Comparison of ENCODE assay signal across 8 cellular contexts in the genomic region with DNA sequence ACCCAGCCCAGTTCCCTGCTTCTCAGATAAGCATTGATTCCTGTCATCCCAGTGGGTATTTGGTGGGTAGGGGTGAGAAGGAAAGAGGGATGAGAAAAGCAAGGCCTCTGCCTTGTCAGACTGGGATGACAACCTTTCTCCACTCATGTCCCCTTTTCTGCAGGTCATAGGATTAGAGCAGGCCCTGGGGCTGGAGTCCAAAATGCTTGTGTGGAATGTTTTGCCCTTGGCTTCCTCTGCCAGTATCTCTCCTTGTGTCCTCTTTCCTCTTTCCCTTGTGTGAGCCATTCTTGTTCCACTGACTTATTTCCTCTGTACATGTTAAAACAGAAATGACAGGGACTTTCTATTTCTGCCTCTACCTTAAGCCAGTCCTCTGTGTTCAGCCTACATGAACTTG. TPM values are rescaled to one million over a fixed set of nuclear protein-coding genes. Genes with fewer than 3 reads are reported as not detected.
DNase-seq lines count a peak whose midpoint lies in the region; ATAC-seq, FAIRE-seq and TF ChIP-seq lines count a peak whose summit lies in the region.
"Had no signal": no experiment of that assay in that cellular context is flagged by ENCODE, and none has a peak within 500 bp of the region (broad histone marks: within the 10 kb centered on the region; RNA-seq: fewer than 3 reads in every experiment).

No MANE protein-coding gene starts in this region.

- intact Hi-C loops in stomach (cut with DNase I; ENCODE audit: low total_unique reads), result no loop called here

- DNase-seq in adipocyte (ENCODE audit: low read depth) (peak; percentile 47), keratinocyte (ENCODE audit: low read depth, low spot score) (no peak), stomach (no peak), SK-N-DZ (ENCODE audit: low spot score) (no peak), AG08395 (ENCODE audit: low spot score) (no peak)
- DNase-seq: NCI-H1417 had no signal

- ATAC-seq in GM21723 (IDR thresholded peaks at IDR 0.05; ENCODE audit: unreplicated experiment), result no peak

- H3K36me3 ChIP-seq in KOPT-K1 (ENCODE audit: insufficient read depth, low read length) (peaks cover 39% of the 10 kb centered on the region), adipocyte (ENCODE audit: control insufficient read depth, insufficient read depth, low read length, severe bottlenecking) (peaks cover 32% of the 10 kb centered on the region), keratinocyte (ENCODE audit: control insufficient read depth in 2 of 2, extremely low read depth in 1 of 2, insufficient read depth in 2 of 2, low read length in 2 of 2) (peaks cover 0 to 1% of the 10 kb centered on the region in 2 experiments), stomach (peaks cover 0 to 12% (median 5%) of the 10 kb centered on the region in 4 donors)

- no peaks in the 10 kb centered on the region for H3K9me3 ChIP-seq in KOPT-K1 (ENCODE audit: insufficient read depth, low read length, poor library complexity, severe bottlenecking)
- no peaks in the 10 kb centered on the region for H3K9me3 ChIP-seq in adipocyte (ENCODE audit: control insufficient read depth, low read length)
- H3K9me3 ChIP-seq in keratinocyte (ENCODE audit: control insufficient read depth, low read depth, low read length), result no peaks in the 10 kb centered on the region
- no peaks in the 10 kb centered on the region for H3K9me3 ChIP-seq in stomach

- H3K27me3 ChIP-seq in adipocyte (replicated peaks; ENCODE audit: control insufficient read depth, insufficient read depth, low read length) (no peaks in the 10 kb centered on the region), keratinocyte (ENCODE audit: control insufficient read depth, extremely low read depth, insufficient read depth, low read length) (no peaks in the 10 kb centered on the region), stomach (no peaks in the 10 kb centered on the region)

- no peak for TF ChIP-seq EP300 in stomach (IDR thresholded peaks at IDR 0.05)

- TF ChIP-seq POLR2A in stomach (IDR thresholded peaks at IDR 0.05), result no peak

- peaks cover 26% of the 10 kb centered on the region for H3K4me1 ChIP-seq in adipocyte (ENCODE audit: control insufficient read depth, insufficient read depth, low read length)
- H3K4me1 ChIP-seq in keratinocyte (ENCODE audit: control insufficient read depth, extremely low read depth, insufficient read depth, low read length), result peaks cover 45% of the 10 kb centered on the region
- H3K4me1 ChIP-seq in stomach, result peaks cover 28 to 67% (median 59%) of the 10 kb centered on the region in 4 donors

- dilution Hi-C loops in keratinocyte (cut with MboI; ENCODE audit: extremely low pct_ligation_motif_present, low sequenced_read_pairs), result no loop called here

- no peaks in the 10 kb centered on the region for H4K20me1 ChIP-seq in keratinocyte (ENCODE audit: control insufficient read depth, extremely low read depth, insufficient read depth, low read length)

- H3K4me2 ChIP-seq in keratinocyte (ENCODE audit: control insufficient read depth, extremely low read depth, insufficient read depth, low read depth, low read length), result peak overlapping the region; percentile 77

- H3K27ac ChIP-seq in KOPT-K1 (ENCODE audit: low read depth, low read length, poor library complexity, severe bottlenecking) (peak overlapping the region; percentile 88), keratinocyte (ENCODE audit: control insufficient read depth, insufficient read depth, low read length) (peak overlapping the region; percentile 88), stomach (peak overlapping the region in 4 of 5 donors; percentile 90 to 95 (median 92))

- FAIRE-seq in keratinocyte (lab: Jason Lieb, UNC), result no peak

- H3K79me2 ChIP-seq in keratinocyte (ENCODE audit: control insufficient read depth, insufficient read depth, low read length), result peaks cover 70% of the 10 kb centered on the region

- no peak overlapping the region for H2AFZ ChIP-seq in keratinocyte (ENCODE audit: control insufficient read depth, low read length)

- H3K4me3 ChIP-seq in adipocyte (ENCODE audit: low read length) (peak overlapping the region; percentile 95), keratinocyte (ENCODE audit: control insufficient read depth in 2 of 3, extremely low read depth in 1 of 3, insufficient read depth in 2 of 3, low read depth in 1 of 3, low read length in 3 of 3) (peak overlapping the region in 2 of 3 experiments; percentile 97 to 99), stomach (peak overlapping the region in 2 of 4 donors; percentile 68 to 70)

- peaks cover 8% of the 10 kb centered on the region for H3K9me1 ChIP-seq in keratinocyte (ENCODE audit: control insufficient read depth, extremely low read depth, insufficient read depth, low read length)

- TF ChIP-seq CTCF in keratinocyte (optimal IDR thresholded peaks at IDR 0.05 in 1 of 3, IDR thresholded peaks at IDR 0.05 in 1 of 3, conservative IDR thresholded peaks at IDR 0.05 in 1 of 3; ENCODE audit: extremely low read depth in 1 of 3, insufficient read depth in 2 of 3, low read length in 3 of 3) (no peak), stomach (IDR thresholded peaks at IDR 0.05) (no peak)

- H3K9ac ChIP-seq in adipocyte (ENCODE audit: low read length) (peak overlapping the region; percentile 96), keratinocyte (ENCODE audit: control insufficient read depth, extremely low read depth, insufficient read depth, low read length) (peak overlapping the region; percentile 36)

RNA-seq across cellular contexts. Expression of gene ATP2B4, which starts 4.1 kb away (rescaled TPM):
- 76.9 to 112 TPM (median 84.8 TPM) in 3 replicates for polyA plus RNA-seq in keratinocyte
- 27.7 TPM for polyA plus RNA-seq in keratinocyte (2011; ENCODE audit: low read depth)
- 26.3 and 45.0 TPM in 2 replicates for polyA plus RNA-seq in keratinocyte (2011; cell fraction: cytosol; rRNA removed)
- 201 and 208 TPM in 2 replicates for polyA plus RNA-seq in keratinocyte (2011; cell fraction: nucleus; rRNA removed)
- polyA plus RNA-seq in keratinocyte (2012; ENCODE audit: low replicate concordance), result 61.6 and 86.8 TPM in 2 replicates
- polyA minus RNA-seq in keratinocyte, result 144 to 335 TPM (median 224 TPM) in 3 replicates
- 83.3 TPM for polyA minus RNA-seq in keratinocyte (2011; cell fraction: cytosol; rRNA and poly(A)+ RNA removed)
- 266 and 461 TPM in 2 replicates for polyA minus RNA-seq in keratinocyte (2011; cell fraction: nucleus; rRNA and poly(A)+ RNA removed)
- total RNA-seq in stomach, result 100 to 1,000 TPM in 2 of 5 donors, 10 to 100 TPM in 3; 38.5 to 353 (median 78.2) TPM
- 10 to 100 TPM in 1 of 3 donors, 1 to 10 TPM in 2; 4.4 to 23.6 (median 4.8) TPM for polyA plus RNA-seq in stomach
- polyA plus RNA-seq in SK-N-DZ (2014; cell fraction: cytosol; rRNA removed), result 0.83 and 0.96 TPM in 2 replicates
- 0.80 and 0.92 TPM in 2 replicates for polyA plus RNA-seq in SK-N-DZ (2014; cell fraction: nucleus; rRNA removed)
